Comparison of ENCODE assay signal across 8 cellular contexts in the genomic region with DNA sequence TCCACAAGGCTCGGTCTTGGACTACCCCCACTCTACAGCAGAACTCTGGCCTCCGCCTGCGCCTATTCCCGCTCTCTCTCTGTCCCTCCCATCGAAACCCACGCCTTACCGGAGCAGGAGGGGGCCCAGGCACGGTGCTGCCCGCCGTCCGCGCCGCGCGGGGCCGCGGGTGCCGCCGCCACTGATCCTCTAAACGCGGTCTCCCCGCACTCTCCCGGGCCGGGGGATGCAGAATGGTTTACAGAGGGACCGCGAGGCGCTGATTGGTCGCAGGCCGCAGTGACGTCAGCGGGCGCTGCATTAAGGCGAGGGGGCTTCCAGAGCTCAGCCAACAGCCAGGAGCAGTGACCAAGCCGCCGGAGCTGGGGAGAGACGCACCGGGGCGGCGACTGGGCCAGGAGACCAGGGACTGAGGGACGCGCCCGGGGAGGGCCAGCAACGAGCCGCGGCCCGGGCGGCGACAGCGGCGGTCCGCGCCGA. TPM values are rescaled to one million over a fixed set of nuclear protein-coding genes. Genes with fewer than 3 reads are reported as not detected.
DNase-seq lines count a peak whose midpoint lies in the region; ATAC-seq and TF ChIP-seq lines count a peak whose summit lies in the region.

No MANE protein-coding gene starts in this region.

- no peak overlapping the region for H3K27ac ChIP-seq in CD8-positive, alpha-beta T cell (ENCODE audit: low read depth, low read length)
- no peak overlapping the region for H3K27ac ChIP-seq in HUES48 (ENCODE audit: low read depth, low read length)
- H3K27ac ChIP-seq in mesenchymal stem cell (ENCODE audit: low read length, poor library complexity, severe bottlenecking) = no peak overlapping the region

- H2AFZ ChIP-seq in mesenchymal stem cell (ENCODE audit: low read depth, low read length) = no peak overlapping the region

- H3K27me3 Mint-ChIP-seq in CD8-positive, alpha-beta T cell (ENCODE audit: low read depth) = peaks cover 83% of the 10 kb centered on the region
- peaks cover 90% of the 10 kb centered on the region for H3K27me3 Mint-ChIP-seq in activated T-cell treated with anti-CD3 and anti-CD28 coated beads, Interleukin-2, amount 50 U/mL, for 72 hours (ENCODE audit: low read depth)

- H3K27ac Mint-ChIP-seq in CD8-positive, alpha-beta T cell = no peak overlapping the region
- no peak overlapping the region for H3K27ac Mint-ChIP-seq in activated T-cell treated with anti-CD3 and anti-CD28 coated beads, Interleukin-2, amount 50 U/mL, for 72 hours

- H3K18ac ChIP-seq in mesenchymal stem cell (ENCODE audit: low read depth in 1 of 2, low read length in 2 of 2) = no peak overlapping the region

- H3K9ac ChIP-seq in HUES48 (ENCODE audit: low read depth, low read length) (no peak overlapping the region), mesenchymal stem cell (ENCODE audit: low read length) (no peak overlapping the region)

- H2AK5ac ChIP-seq in mesenchymal stem cell (ENCODE audit: low read length, severe bottlenecking) = no peak overlapping the region

- CTCF ChIA-PET in CD8-positive, alpha-beta T cell (lab: Charles Lee) = no interaction called here

- peak overlapping the region in 1 of 2 experiments; percentile 27 for H3K23ac ChIP-seq in mesenchymal stem cell (ENCODE audit: low read length in 2 of 2)

- ATAC-seq in CD8-positive, alpha-beta T cell = no peak
- peak in 1 of 2 donors; percentile 16 for ATAC-seq in activated T-cell treated with anti-CD3 and anti-CD28 coated beads, Interleukin-2, amount 50 U/mL, for 72 hours (replicated peaks in 1 of 2)
- ATAC-seq in activated CD4-positive, CD25-positive, alpha-beta regulatory T cell treated with anti-CD3 and anti-CD28 coated beads, Interleukin-2, amount 50 U/mL, for 24 hours = no peak
- ATAC-seq in GM18519 (IDR thresholded peaks at IDR 0.05; ENCODE audit: low FRiP score, unreplicated experiment) = no peak
- ATAC-seq in GM21447 (IDR thresholded peaks at IDR 0.05; ENCODE audit: unreplicated experiment) = no peak

- no peak for DNase-seq in CD8-positive, alpha-beta T cell
- peak in 1 of 2 donors; percentile 21 for DNase-seq in activated T-cell treated with anti-CD3 and anti-CD28 coated beads, Interleukin-2, amount 50 U/mL, for 72 hours
- DNase-seq in mesenchymal stem cell = no peak
- no peak for DNase-seq in T1000 (lab: John Stamatoyannopoulos, UW)

- H2BK12ac ChIP-seq in mesenchymal stem cell (ENCODE audit: low read length in 2 of 2) = no peak overlapping the region

- POLR2A ChIA-PET in CD8-positive, alpha-beta T cell (lab: Charles Lee) = interaction anchor here (2.3 kb wide), 1 partner anchor 12 kb away, joined by 8 read pairs; a partner anchor contains a TSS

- no peak overlapping the region for H4K8ac ChIP-seq in mesenchymal stem cell (ENCODE audit: low read length)

- no peak overlapping the region for H2BK5ac ChIP-seq in mesenchymal stem cell (ENCODE audit: low read depth, low read length, poor library complexity, severe bottlenecking)

- no peak overlapping the region for H3K4ac ChIP-seq in mesenchymal stem cell (ENCODE audit: low read depth in 1 of 2, low read length in 2 of 2)

- peaks cover 85% of the 10 kb centered on the region for H3K4me1 ChIP-seq in CD8-positive, alpha-beta T cell (ENCODE audit: insufficient read depth, low read length)
- peaks cover 65% of the 10 kb centered on the region for H3K4me1 ChIP-seq in HUES48 (ENCODE audit: control insufficient read depth, insufficient read depth, low read length)
- peaks cover 66% of the 10 kb centered on the region for H3K4me1 ChIP-seq in mesenchymal stem cell (ENCODE audit: control insufficient read depth, insufficient read depth, low read depth, low read length)

- peaks cover 90% of the 10 kb centered on the region for H3K27me3 ChIP-seq in CD8-positive, alpha-beta T cell (ENCODE audit: insufficient read depth, low read length)
- H3K27me3 ChIP-seq in HUES48 (ENCODE audit: control insufficient read depth, insufficient read depth, low read length) (peaks cover 100% of the 10 kb centered on the region), mesenchymal stem cell (ENCODE audit: control insufficient read depth in 1 of 2, insufficient read depth in 1 of 2, low read length in 2 of 2) (peaks cover 98 to 100% of the 10 kb centered on the region in 2 experiments)

- H2BK15ac ChIP-seq in mesenchymal stem cell (ENCODE audit: low read depth, poor library complexity, severe bottlenecking) = no peak overlapping the region

- no peak overlapping the region for H3K14ac ChIP-seq in mesenchymal stem cell (ENCODE audit: low read length in 2 of 2)

- no peaks in the 10 kb centered on the region for H3K36me3 ChIP-seq in CD8-positive, alpha-beta T cell (ENCODE audit: insufficient read depth, low read length)
- H3K36me3 ChIP-seq in HUES48 (ENCODE audit: control insufficient read depth, insufficient read depth, low read length) (no peaks in the 10 kb centered on the region), mesenchymal stem cell (ENCODE audit: control insufficient read depth in 1 of 2, insufficient read depth in 2 of 2, low read depth in 1 of 2, low read length in 2 of 2) (no peaks in the 10 kb centered on the region)

- no peak overlapping the region for H4K91ac ChIP-seq in mesenchymal stem cell (ENCODE audit: low read length)

- H3K4me3 ChIP-seq in CD8-positive, alpha-beta T cell (ENCODE audit: low read depth, low read length) = peak overlapping the region; percentile 18
- H3K4me3 ChIP-seq in HUES48 (ENCODE audit: low read depth, low read length) (peak overlapping the region; percentile 65), mesenchymal stem cell (ENCODE audit: insufficient read depth in 1 of 2, low read depth in 1 of 2, low read length in 2 of 2) (peak overlapping the region in 1 of 2 experiments; percentile 18)

- WGBS in mesenchymal stem cell = under 1% methylated on average over 37 of the region's 53 CpGs

- no peaks in the 10 kb centered on the region for H3K36me3 Mint-ChIP-seq in CD8-positive, alpha-beta T cell
- peaks cover 0 to 2% of the 10 kb centered on the region in 2 donors for H3K36me3 Mint-ChIP-seq in activated T-cell treated with anti-CD3 and anti-CD28 coated beads, Interleukin-2, amount 50 U/mL, for 72 hours (ENCODE audit: insufficient read depth in 2 of 2)

- H3K4me2 ChIP-seq in mesenchymal stem cell (ENCODE audit: low read length, poor library complexity, severe bottlenecking) = peak overlapping the region; percentile 65

- peak overlapping the region; percentile 60 for H3K4me3 Mint-ChIP-seq in CD8-positive, alpha-beta T cell
- peak overlapping the region; percentile 78 to 93 for H3K4me3 Mint-ChIP-seq in activated T-cell treated with anti-CD3 and anti-CD28 coated beads, Interleukin-2, amount 50 U/mL, for 72 hours

- H3K4me1 Mint-ChIP-seq in CD8-positive, alpha-beta T cell (ENCODE audit: low read depth) = peaks cover 74% of the 10 kb centered on the region
- H3K4me1 Mint-ChIP-seq in activated T-cell treated with anti-CD3 and anti-CD28 coated beads, Interleukin-2, amount 50 U/mL, for 72 hours (ENCODE audit: low read depth) = peaks cover 81% of the 10 kb centered on the region

- intact Hi-C loops in CD8-positive, alpha-beta T cell (cut with DNase I, micrococcal nuclease) = no loop called here

- no peaks in the 10 kb centered on the region for H3K9me3 Mint-ChIP-seq in CD8-positive, alpha-beta T cell
- no peaks in the 10 kb centered on the region for H3K9me3 Mint-ChIP-seq in activated T-cell treated with anti-CD3 and anti-CD28 coated beads, Interleukin-2, amount 50 U/mL, for 72 hours

- no peak for TF ChIP-seq CTCF in CD8-positive, alpha-beta T cell (IDR thresholded peaks at IDR 0.05)

- no peaks in the 10 kb centered on the region for H3K79me1 ChIP-seq in mesenchymal stem cell (replicated peaks; ENCODE audit: low read length, poor library complexity, severe bottlenecking)

- H2BK120ac ChIP-seq in mesenchymal stem cell (ENCODE audit: low read depth, low read length) = no peak overlapping the region

- H3K9me3 ChIP-seq in CD8-positive, alpha-beta T cell (ENCODE audit: low read length) = no peaks in the 10 kb centered on the region
- H3K9me3 ChIP-seq in HUES48 (ENCODE audit: control insufficient read depth, insufficient read depth, low read length) = no peaks in the 10 kb centered on the region
- peaks cover 6% of the 10 kb centered on the region for H3K9me3 ChIP-seq in mesenchymal stem cell (ENCODE audit: control insufficient read depth, low read length)

RNA-seq across cellular contexts. Expression of a gene that starts 0.8 kb away (rescaled TPM):
- not detected for total RNA-seq in CD8-positive, alpha-beta T cell
- total RNA-seq in activated T-cell treated with anti-CD3 and anti-CD28 coated beads, Interleukin-2, amount 50 U/mL, for 72 hours = under 1 TPM; 0.32 to 0.34 TPM
- not detected for polyA plus RNA-seq in mesenchymal stem cell (2013, experiment 1 of 2)
- polyA plus RNA-seq in mesenchymal stem cell (2013, experiment 2 of 2) = not detected

RNA-seq across cellular contexts. Expression of a gene that starts 12.3 kb away (rescaled TPM):
- 10 to 100 TPM; 49.5 to 51.5 TPM for total RNA-seq in CD8-positive, alpha-beta T cell
- total RNA-seq in activated T-cell treated with anti-CD3 and anti-CD28 coated beads, Interleukin-2, amount 50 U/mL, for 72 hours = 10 to 100 TPM; 85.1 to 91.9 TPM
- polyA plus RNA-seq in mesenchymal stem cell (2013, experiment 1 of 2) = 57.8 TPM
- polyA plus RNA-seq in mesenchymal stem cell (2013, experiment 2 of 2) = 57.0 TPM
